10 cellular contexts compared by ENCODE assay signal in genomic region chrX:51332943-51333631, GRCh38. TPM values are rescaled to one million over a fixed set of nuclear protein-coding genes. Genes with fewer than 3 reads are reported as not detected.
A peak's percentile ranks its signal among the peaks of the same experiment; 100 is the strongest.
DNase-seq lines count a peak whose midpoint lies in the region; ATAC-seq, FAIRE-seq and TF ChIP-seq lines count a peak whose summit lies in the region.
"Not testable (repeated sequence)": the region's sequence is repeated elsewhere in the genome, so short reads cannot be mapped to it uniquely, and the experiment has no call there.
"Had no signal": no experiment of that assay in that cellular context is flagged by ENCODE, and none has a peak within 500 bp of the region (broad histone marks: within the 10 kb centered on the region; RNA-seq: fewer than 3 reads in every experiment).

No MANE protein-coding gene starts in this region.

- H3K9me3 Mint-ChIP-seq in activated T-cell treated with anti-CD3 and anti-CD28 coated beads, Interleukin-2, amount 50 U/mL, for 24 hours; chondrocyte (ENCODE audit: low read depth): not testable (repeated sequence)
- peaks cover 19% of the 10 kb centered on the region for H3K9me3 Mint-ChIP-seq in mesothelial cell of epicardium

- not testable (repeated sequence) for H3K27me3 ChIP-seq in cardiac muscle cell
- H3K27me3 ChIP-seq in gastrocnemius medialis = peaks cover 0 to 12% (median 11%) of the 10 kb centered on the region in 3 donors

- not testable (repeated sequence) for H3K9me3 ChIP-seq in ES-I3 (ENCODE audit: control insufficient read depth, insufficient read depth, low read length); cardiac muscle cell (ENCODE audit: low read depth); gastrocnemius medialis

- peak overlapping the region; percentile 67 for H3K27ac Mint-ChIP-seq in activated T-cell treated with anti-CD3 and anti-CD28 coated beads, Interleukin-2, amount 50 U/mL, for 24 hours
- H3K27ac Mint-ChIP-seq in chondrocyte (ENCODE audit: unreplicated experiment) (peak overlapping the region; percentile 37), mesothelial cell of epicardium (peak overlapping the region; percentile 69)

- not testable (repeated sequence) for H3K36me3 ChIP-seq in ES-I3 (ENCODE audit: insufficient read depth, low read length); cardiac muscle cell; gastrocnemius medialis

- H3K4me3 ChIP-seq in cardiac muscle cell = peak overlapping the region; percentile 51
- peak overlapping the region; percentile 37 to 47 (median 40) for H3K4me3 ChIP-seq in gastrocnemius medialis

- TF ChIP-seq POLR2A in gastrocnemius medialis (IDR thresholded peaks at IDR 0.05) = not testable (repeated sequence)

- H3K9ac ChIP-seq in ES-I3 (ENCODE audit: low read depth, low read length) = peak overlapping the region; percentile 79

- H3K27ac ChIP-seq in cardiac muscle cell, gastrocnemius medialis: not testable (repeated sequence)

- not testable (repeated sequence) for ATAC-seq in gastrocnemius medialis

- peaks cover 60% of the 10 kb centered on the region for H3K27me3 Mint-ChIP-seq in activated T-cell treated with anti-CD3 and anti-CD28 coated beads, Interleukin-2, amount 50 U/mL, for 24 hours
- H3K27me3 Mint-ChIP-seq in chondrocyte (ENCODE audit: low read depth) = not testable (repeated sequence)
- H3K27me3 Mint-ChIP-seq in mesothelial cell of epicardium (ENCODE audit: low read depth) = peaks cover 29% of the 10 kb centered on the region

- H3K4me1 ChIP-seq in ES-I3 (ENCODE audit: insufficient read depth, low read length); cardiac muscle cell (ENCODE audit: low read depth); gastrocnemius medialis: not testable (repeated sequence)

- peak overlapping the region; percentile 84 for H3K4me3 Mint-ChIP-seq in activated T-cell treated with anti-CD3 and anti-CD28 coated beads, Interleukin-2, amount 50 U/mL, for 24 hours
- H3K4me3 Mint-ChIP-seq in chondrocyte (ENCODE audit: unreplicated experiment) = peak overlapping the region; percentile 84
- H3K4me3 Mint-ChIP-seq in mesothelial cell of epicardium = peak overlapping the region; percentile 87

- in situ Hi-C loops in gastrocnemius medialis (cut with MboI; ENCODE audit: low sequenced_read_pairs in 4 of 4) = loop anchor here in 1 of 4 donors (25.0 kb wide), 1 partner anchor 104 kb away; no protein-coding TSS in a partner anchor

- not testable (repeated sequence) for H3K36me3 Mint-ChIP-seq in activated T-cell treated with anti-CD3 and anti-CD28 coated beads, Interleukin-2, amount 50 U/mL, for 24 hours (ENCODE audit: low read depth); chondrocyte (ENCODE audit: low read depth); mesothelial cell of epicardium

- FAIRE-seq in urothelium cell line (lab: Jason Lieb, UNC) = peak; percentile 77

- TF ChIP-seq CTCF in chondrocyte (IDR thresholded peaks at IDR 0.05); cardiac muscle cell (IDR thresholded peaks at IDR 0.05; ENCODE audit: low read depth, low read length); mesothelial cell of epicardium (IDR thresholded peaks at IDR 0.05; ENCODE audit: unreplicated experiment); gastrocnemius medialis (IDR thresholded peaks at IDR 0.05 in 4 of 5, conservative IDR thresholded peaks at IDR 0.05 in 1 of 5): not testable (repeated sequence)

- peaks cover 12% of the 10 kb centered on the region for H3K4me1 Mint-ChIP-seq in activated T-cell treated with anti-CD3 and anti-CD28 coated beads, Interleukin-2, amount 50 U/mL, for 24 hours (ENCODE audit: low read depth)
- not testable (repeated sequence) for H3K4me1 Mint-ChIP-seq in chondrocyte (ENCODE audit: low read depth); mesothelial cell of epicardium

- intact Hi-C loops in gastrocnemius medialis (cut with DNase I; ENCODE audit: low total_unique reads) = not testable (repeated sequence)

- DNase-seq in NCI-H2227 (lab: John Stamatoyannopoulos, UW; ENCODE audit: unreplicated experiment) (peak; percentile 13), cardiac muscle cell (ENCODE audit: low read depth in 1 of 2, low spot score in 1 of 2) (peak in 1 of 2 donors; percentile 9), urothelium cell line (ENCODE audit: low spot score) (peak; percentile 1)
- DNase-seq in activated T-cell treated with anti-CD3 and anti-CD28 coated beads, Interleukin-2, amount 50 U/mL, for 24 hours; chondrocyte (ENCODE audit: low spot score); mesothelial cell of epicardium (ENCODE audit: low spot score in 2 of 2, unreplicated experiment in 2 of 2); gastrocnemius medialis: not testable (repeated sequence)

RNA-seq across cellular contexts. Expression of gene NUDT10, which starts 0.5 kb away (rescaled TPM):
- total RNA-seq in chondrocyte (0.94 to 1.8 TPM (median 1.7 TPM) in 3 replicates), cardiac muscle cell (7.6 and 8.3 TPM in 2 replicates), mesothelial cell of epicardium (5.7 to 5.9 TPM (median 5.8 TPM) in 3 replicates), gastrocnemius medialis (under 1 TPM in 1 of 4 donors, not detected in 3; 0.31 TPM)
- 3.6 and 6.8 TPM in 2 replicates for polyA plus RNA-seq in cardiac muscle cell
- total RNA-seq: esophagus mucosa, mesenteric fat pad had no signal
